ENCODE assay signal across 1 cellular context in the genomic region with DNA sequence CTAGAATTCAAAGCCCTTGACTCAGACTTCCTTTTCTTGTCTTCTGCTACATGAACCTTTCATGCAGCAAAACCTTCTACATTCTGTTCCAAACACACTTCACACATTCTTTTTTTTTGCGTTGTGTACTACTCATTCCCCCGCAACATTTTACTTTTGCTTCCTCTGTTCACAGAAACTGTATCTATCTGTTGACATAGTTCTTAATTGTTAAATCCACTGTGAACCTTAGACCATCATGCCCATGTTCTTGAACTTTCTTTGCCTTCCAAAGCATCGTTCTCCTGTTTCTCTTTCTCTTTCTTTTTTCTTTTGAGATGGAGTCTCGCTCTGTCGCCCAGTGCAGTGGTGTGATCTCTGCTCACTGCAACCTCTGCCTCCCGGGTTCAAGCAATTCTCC.
TF ChIP-seq lines count a peak whose summit lies in the region.

No MANE protein-coding gene starts in this region.

TF ChIP-seq in GM23338, 12 proteins besides CTCF, POLR2A, EP300 and RAD21 (continued from another document):
- TF ChIP-seq, protein P1, sequence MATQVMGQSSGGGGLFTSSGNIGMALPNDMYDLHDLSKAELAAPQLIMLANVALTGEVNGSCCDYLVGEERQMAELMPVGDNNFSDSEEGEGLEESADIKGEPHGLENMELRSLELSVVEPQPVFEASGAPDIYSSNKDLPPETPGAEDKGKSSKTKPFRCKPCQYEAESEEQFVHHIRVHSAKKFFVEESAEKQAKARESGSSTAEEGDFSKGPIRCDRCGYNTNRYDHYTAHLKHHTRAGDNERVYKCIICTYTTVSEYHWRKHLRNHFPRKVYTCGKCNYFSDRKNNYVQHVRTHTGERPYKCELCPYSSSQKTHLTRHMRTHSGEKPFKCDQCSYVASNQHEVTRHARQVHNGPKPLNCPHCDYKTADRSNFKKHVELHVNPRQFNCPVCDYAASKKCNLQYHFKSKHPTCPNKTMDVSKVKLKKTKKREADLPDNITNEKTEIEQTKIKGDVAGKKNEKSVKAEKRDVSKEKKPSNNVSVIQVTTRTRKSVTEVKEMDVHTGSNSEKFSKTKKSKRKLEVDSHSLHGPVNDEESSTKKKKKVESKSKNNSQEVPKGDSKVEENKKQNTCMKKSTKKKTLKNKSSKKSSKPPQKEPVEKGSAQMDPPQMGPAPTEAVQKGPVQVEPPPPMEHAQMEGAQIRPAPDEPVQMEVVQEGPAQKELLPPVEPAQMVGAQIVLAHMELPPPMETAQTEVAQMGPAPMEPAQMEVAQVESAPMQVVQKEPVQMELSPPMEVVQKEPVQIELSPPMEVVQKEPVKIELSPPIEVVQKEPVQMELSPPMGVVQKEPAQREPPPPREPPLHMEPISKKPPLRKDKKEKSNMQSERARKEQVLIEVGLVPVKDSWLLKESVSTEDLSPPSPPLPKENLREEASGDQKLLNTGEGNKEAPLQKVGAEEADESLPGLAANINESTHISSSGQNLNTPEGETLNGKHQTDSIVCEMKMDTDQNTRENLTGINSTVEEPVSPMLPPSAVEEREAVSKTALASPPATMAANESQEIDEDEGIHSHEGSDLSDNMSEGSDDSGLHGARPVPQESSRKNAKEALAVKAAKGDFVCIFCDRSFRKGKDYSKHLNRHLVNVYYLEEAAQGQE (IDR thresholded peaks at IDR 0.05; ENCODE audit: unreplicated experiment), result no peak
- TF ChIP-seq, protein P2, sequence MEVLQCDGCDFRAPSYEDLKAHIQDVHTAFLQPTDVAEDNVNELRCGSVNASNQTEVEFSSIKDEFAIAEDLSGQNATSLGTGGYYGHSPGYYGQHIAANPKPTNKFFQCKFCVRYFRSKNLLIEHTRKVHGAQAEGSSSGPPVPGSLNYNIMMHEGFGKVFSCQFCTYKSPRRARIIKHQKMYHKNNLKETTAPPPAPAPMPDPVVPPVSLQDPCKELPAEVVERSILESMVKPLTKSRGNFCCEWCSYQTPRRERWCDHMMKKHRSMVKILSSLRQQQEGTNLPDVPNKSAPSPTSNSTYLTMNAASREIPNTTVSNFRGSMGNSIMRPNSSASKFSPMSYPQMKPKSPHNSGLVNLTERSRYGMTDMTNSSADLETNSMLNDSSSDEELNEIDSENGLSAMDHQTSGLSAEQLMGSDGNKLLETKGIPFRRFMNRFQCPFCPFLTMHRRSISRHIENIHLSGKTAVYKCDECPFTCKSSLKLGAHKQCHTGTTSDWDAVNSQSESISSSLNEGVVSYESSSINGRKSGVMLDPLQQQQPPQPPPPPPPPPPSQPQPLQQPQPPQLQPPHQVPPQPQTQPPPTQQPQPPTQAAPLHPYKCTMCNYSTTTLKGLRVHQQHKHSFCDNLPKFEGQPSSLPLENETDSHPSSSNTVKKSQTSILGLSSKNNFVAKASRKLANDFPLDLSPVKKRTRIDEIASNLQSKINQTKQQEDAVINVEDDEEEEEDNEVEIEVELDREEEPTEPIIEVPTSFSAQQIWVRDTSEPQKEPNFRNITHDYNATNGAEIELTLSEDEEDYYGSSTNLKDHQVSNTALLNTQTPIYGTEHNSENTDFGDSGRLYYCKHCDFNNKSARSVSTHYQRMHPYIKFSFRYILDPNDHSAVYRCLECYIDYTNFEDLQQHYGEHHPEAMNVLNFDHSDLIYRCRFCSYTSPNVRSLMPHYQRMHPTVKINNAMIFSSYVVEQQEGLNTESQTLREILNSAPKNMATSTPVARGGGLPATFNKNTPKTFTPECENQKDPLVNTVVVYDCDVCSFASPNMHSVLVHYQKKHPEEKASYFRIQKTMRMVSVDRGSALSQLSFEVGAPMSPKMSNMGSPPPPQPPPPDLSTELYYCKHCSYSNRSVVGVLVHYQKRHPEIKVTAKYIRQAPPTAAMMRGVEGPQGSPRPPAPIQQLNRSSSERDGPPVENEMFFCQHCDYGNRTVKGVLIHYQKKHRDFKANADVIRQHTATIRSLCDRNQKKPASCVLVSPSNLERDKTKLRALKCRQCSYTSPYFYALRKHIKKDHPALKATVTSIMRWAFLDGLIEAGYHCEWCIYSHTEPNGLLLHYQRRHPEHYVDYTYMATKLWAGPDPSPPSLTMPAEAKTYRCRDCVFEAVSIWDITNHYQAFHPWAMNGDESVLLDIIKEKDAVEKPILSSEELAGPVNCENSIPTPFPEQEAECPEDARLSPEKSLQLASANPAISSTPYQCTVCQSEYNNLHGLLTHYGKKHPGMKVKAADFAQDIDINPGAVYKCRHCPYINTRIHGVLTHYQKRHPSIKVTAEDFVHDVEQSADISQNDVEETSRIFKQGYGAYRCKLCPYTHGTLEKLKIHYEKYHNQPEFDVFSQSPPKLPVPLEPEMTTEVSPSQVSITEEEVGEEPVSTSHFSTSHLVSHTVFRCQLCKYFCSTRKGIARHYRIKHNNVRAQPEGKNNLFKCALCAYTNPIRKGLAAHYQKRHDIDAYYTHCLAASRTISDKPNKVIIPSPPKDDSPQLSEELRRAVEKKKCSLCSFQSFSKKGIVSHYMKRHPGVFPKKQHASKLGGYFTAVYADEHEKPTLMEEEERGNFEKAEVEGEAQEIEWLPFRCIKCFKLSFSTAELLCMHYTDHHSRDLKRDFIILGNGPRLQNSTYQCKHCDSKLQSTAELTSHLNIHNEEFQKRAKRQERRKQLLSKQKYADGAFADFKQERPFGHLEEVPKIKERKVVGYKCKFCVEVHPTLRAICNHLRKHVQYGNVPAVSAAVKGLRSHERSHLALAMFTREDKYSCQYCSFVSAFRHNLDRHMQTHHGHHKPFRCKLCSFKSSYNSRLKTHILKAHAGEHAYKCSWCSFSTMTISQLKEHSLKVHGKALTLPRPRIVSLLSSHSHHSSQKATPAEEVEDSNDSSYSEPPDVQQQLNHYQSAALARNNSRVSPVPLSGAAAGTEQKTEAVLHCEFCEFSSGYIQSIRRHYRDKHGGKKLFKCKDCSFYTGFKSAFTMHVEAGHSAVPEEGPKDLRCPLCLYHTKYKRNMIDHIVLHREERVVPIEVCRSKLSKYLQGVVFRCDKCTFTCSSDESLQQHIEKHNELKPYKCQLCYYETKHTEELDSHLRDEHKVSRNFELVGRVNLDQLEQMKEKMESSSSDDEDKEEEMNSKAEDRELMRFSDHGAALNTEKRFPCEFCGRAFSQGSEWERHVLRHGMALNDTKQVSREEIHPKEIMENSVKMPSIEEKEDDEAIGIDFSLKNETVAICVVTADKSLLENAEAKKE (CRISPR knock-in tag; IDR thresholded peaks at IDR 0.05), result no peak
- TF ChIP-seq EZH2 (IDR thresholded peaks at IDR 0.05; ENCODE audit: low read depth, unreplicated experiment), result no peak
TF ChIP-seq in GM23338: peak in this region for 0.
